ENCODE assay signal across 8 cellular contexts in genomic region chr16:425082-425718, GRCh38. TPM values are rescaled to one million over a fixed set of nuclear protein-coding genes. Genes with fewer than 3 reads are reported as not detected.
DNase-seq lines count a peak whose midpoint lies in the region; ATAC-seq, FAIRE-seq and TF ChIP-seq lines count a peak whose summit lies in the region.

Gene RAB11FIP3, plus strand, starts transcription at chr16:425649. Its CDS starts 358 bp downstream, at chr16:426007.

- peaks cover 42% of the 10 kb centered on the region for H3K4me1 ChIP-seq in SJSA1 (replicated peaks)

- no peak for FAIRE-seq in frontal cortex (lab: Jason Lieb, UNC)

- H3K36me3 ChIP-seq in SJSA1 = peaks cover 5% of the 10 kb centered on the region; the same call in 1 of the 2 replicates

- DNase-seq in EL (peak; percentile 84), LNCaP clone FGC (ENCODE audit: low read depth) (no peak), SJSA1 (ENCODE audit: low read depth in 1 of 2, low spot score in 2 of 2) (peak; percentile 80 to 86), frontal cortex (ENCODE audit: low spot score in 2 of 2) (peak; percentile 90 to 95), nucleus accumbens (lab: John Stamatoyannopoulos, UW) (peak in 54 of 56 donors; percentile 39 to 90 (median 81)), superior temporal gyrus (ENCODE audit: extremely low spot score) (peak; percentile 84)
- peak; percentile 58 to 81 (median 60) for DNase-seq in activated naive CD4-positive, alpha-beta T cell (lab: John Stamatoyannopoulos, UW)

- peak; percentile 18; the same call in 1 of the 2 replicates for TF ChIP-seq CTCF in LNCaP clone FGC (IDR thresholded peaks at IDR 0.05; ENCODE audit: control insufficient read depth, extremely low read depth, insufficient read depth)

- ATAC-seq in GM21825 (IDR thresholded peaks at IDR 0.05; ENCODE audit: unreplicated experiment) = peak; percentile 93

- H3K9me3 ChIP-seq in SJSA1 (replicated peaks) = no peaks in the 10 kb centered on the region

- H3K27ac ChIP-seq in SJSA1 = peak within 1 kb of the TSS; percentile 22; the same call in 1 of the 2 replicates

- H3K27me3 ChIP-seq in SJSA1 (replicated peaks) = no peaks in the 10 kb centered on the region

- H3K4me3 ChIP-seq in LNCaP clone FGC (ENCODE audit: low read depth, low read length) (peak within 1 kb of the TSS; percentile 71), SJSA1 (peak within 1 kb of the TSS; percentile 52)

RNA-seq across cellular contexts. Expression of gene RAB11FIP3, which starts in this region (rescaled TPM):
- 21.1 and 23.6 TPM in 2 replicates for total RNA-seq in SJSA1 (2014; rRNA removed; shearing (Covaris generic))
- 26.5 TPM for total RNA-seq in frontal cortex
